Comparison of ENCODE assay signal across 26 cellular contexts in the genomic region with DNA sequence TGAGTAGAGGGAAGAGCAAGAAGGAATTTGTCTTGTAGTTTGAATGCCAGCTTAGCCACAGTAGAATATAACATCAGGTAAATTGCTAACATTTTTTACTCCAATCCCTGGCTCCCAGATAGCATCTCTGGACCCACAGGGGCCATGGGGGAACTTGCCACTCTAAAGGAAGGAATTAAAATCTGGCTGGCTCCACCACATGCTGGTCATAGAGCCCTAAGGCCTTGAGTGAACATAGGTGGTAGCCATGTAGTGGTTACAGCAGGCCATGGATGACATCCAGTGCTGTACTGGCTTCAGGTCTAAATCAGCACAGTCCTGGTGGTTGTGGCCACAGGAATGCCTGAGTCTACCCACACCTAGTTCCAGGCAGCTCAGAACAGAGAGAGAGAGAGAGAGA.
"Had no signal": no experiment of that assay in that cellular context is flagged by ENCODE, and none has a peak within 500 bp of the region (broad histone marks: within the 10 kb centered on the region; RNA-seq: fewer than 3 reads in every experiment).

No MANE protein-coding gene starts in this region.

- H3K79me2 ChIP-seq: hepatocyte, parathyroid adenoma had no signal

- H3K36me3 ChIP-seq: heart right ventricle, lower lobe of right lung, neutrophil, right atrium auricular region, right lobe of liver, stomach, thyroid gland, transverse colon, upper lobe of right lung had no signal

- H3K27ac ChIP-seq: heart right ventricle, hepatocyte, lower lobe of right lung, neural progenitor cell, neutrophil, parathyroid adenoma, psoas muscle, right atrium auricular region, right lobe of liver, stomach, testis, thyroid gland, transverse colon, upper lobe of right lung had no signal

- H3K4me2 ChIP-seq: hepatocyte, neural progenitor cell, smooth muscle cell had no signal

- H3K9ac ChIP-seq: neural progenitor cell, parathyroid adenoma had no signal

- DNase-seq: heart right ventricle; kidney glomerular epithelial cell; left cardiac atrium; left ventricle myocardium superior; lower lobe of right lung; midbrain; mucosa of descending colon; naive thymus-derived CD8-positive, alpha-beta T cell; occipital lobe; psoas muscle; right lobe of liver; stimulated activated CD4-positive, alpha-beta T cell treated with anti-CD3 and anti-CD28 coated beads, Interleukin-2, amount 100 ng/mL, for 24 hours; stimulated activated CD4-positive, alpha-beta T cell treated with anti-CD3 and anti-CD28 coated beads, Interleukin-4, amount 100 ng/mL, for 1 hour; stimulated activated naive B cell treated with anti-CD40 and anti-IgM and Interleukin-4, amounts not matched to agents 10 μg/mL and 1 μg/mL and 100 μg/mL, for 72 hours; stimulated activated naive CD8-positive, alpha-beta T cell treated with anti-CD3 and anti-CD28 coated beads, Interleukin-15, Interleukin-2, amounts not matched to agents 100 U/mL and 50 U/mL, for 24 hours; stomach; testis; thyroid gland; transverse colon; upper lobe of right lung had no signal

- H3K27me3 ChIP-seq: hepatocyte, neural progenitor cell, neutrophil, right atrium auricular region, right lobe of liver, stomach, testis, thyroid gland, transverse colon, upper lobe of right lung had no signal

- H2AFZ ChIP-seq: hepatocyte, neural progenitor cell, parathyroid adenoma had no signal

- H3K4me3 ChIP-seq: heart right ventricle, hepatocyte, lower lobe of right lung, mucosa of descending colon, neural progenitor cell, psoas muscle, right atrium auricular region, right lobe of liver, smooth muscle cell, stomach, testis, thyroid gland, transverse colon, upper lobe of right lung had no signal

- H3K4me1 ChIP-seq: heart right ventricle, lower lobe of right lung, parathyroid adenoma, psoas muscle, right atrium auricular region, right lobe of liver, stomach, testis, thyroid gland, transverse colon, upper lobe of right lung had no signal

- H3K9me3 ChIP-seq: lower lobe of right lung, mucosa of descending colon, neutrophil, psoas muscle, right atrium auricular region, right lobe of liver, testis, thyroid gland, transverse colon, upper lobe of right lung had no signal
